Comparison of ENCODE assay signal across 8 cellular contexts in the genomic region with DNA sequence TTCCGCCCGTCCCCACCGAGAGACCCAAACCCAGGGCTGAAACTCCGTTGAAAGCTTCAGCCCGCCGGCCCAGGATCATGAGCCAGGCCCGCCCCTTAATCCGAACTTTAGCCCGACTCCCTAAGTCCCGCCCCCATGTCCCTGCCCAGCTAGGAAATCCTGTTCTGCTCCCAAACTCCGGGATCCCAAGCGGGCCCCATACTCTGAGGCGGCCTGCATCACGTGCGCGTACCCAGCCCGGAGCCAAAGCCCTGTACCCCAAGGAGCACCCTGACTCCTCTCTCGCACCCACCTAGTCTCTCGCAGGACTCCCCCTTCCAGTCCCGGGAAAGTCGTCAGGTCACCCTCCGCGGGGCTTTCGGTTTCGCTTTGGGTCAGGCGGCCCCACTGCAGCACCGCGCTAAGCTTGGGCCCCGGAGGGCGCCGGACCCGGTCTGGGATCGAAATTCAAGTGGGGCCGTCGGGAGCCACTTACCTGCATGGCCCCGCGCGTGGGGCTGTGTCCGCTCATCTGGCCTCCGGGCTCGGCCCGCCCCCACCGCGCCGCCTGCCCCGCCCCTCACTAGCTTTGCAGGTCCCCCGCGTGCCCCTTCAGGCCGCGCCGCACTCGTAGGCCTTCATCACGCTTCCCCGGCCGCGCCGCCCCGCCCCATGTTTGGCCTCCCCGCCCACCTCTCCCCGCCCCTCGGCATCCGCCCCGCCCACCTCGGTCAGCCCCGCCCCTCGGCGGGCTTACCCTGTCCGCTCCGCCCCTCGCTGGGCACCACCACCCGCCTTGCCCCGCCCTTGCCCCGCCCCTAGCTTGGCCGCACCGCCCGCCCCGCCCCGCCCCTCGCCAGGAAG. TPM values are rescaled to one million over a fixed set of nuclear protein-coding genes. Genes with fewer than 3 reads are reported as not detected.
DNase-seq lines count a peak whose midpoint lies in the region; ATAC-seq and TF ChIP-seq lines count a peak whose summit lies in the region.

TSS of gene DNPEP (minus strand) at position 629 of the 843 bp plus-strand sequence. CDS start at position 511, 118 bp downstream.

- peak within 1 kb of the TSS; percentile 89 to 96 (median 89) for H3K27ac ChIP-seq in right lobe of liver

- TF ChIP-seq POLR2A in right lobe of liver (IDR thresholded peaks at IDR 0.05), result peak; percentile 72

- peaks cover 0 to 37% (median 22%) of the 10 kb centered on the region in 4 donors for H3K36me3 ChIP-seq in right lobe of liver

- DNase-seq in Ammon's horn (ENCODE audit: low spot score) (peak; percentile 43), NCI-H526 (lab: John Stamatoyannopoulos, UW) (peak; percentile 64 to 96), dermis blood vessel endothelial cell (peak; percentile 96), right lobe of liver (peak; percentile 98 to 99 (median 98))
- peak; percentile 92 for DNase-seq in activated CD4-positive, alpha-beta T cell treated with anti-CD3 and anti-CD28 coated beads, Interleukin-2, amount 50 U/mL, for 4 hours
- DNase-seq in stimulated activated CD4-positive, alpha-beta T cell treated with anti-CD3 and anti-CD28 coated beads, Interleukin-4, amount 100 ng/mL, for 1 hour, result peak; percentile 94

- peaks cover 0 to 12% (median 0%) of the 10 kb centered on the region in 4 donors for H3K4me1 ChIP-seq in right lobe of liver

- no peaks in the 10 kb centered on the region for H3K9me3 ChIP-seq in right lobe of liver

- no peaks in the 10 kb centered on the region for H3K27me3 ChIP-seq in right lobe of liver

- WGBS in right lobe of liver (ENCODE audit: insufficient coverage, low coverage, low lambda C conversion rate, missing lambda C conversion rate), result 3% methylated on average over 31 of the region's 79 CpGs

- ATAC-seq in GM19023 (IDR thresholded peaks at IDR 0.05; ENCODE audit: unreplicated experiment) (peak; percentile 69), HG03175 (IDR thresholded peaks at IDR 0.05; ENCODE audit: unreplicated experiment) (peak; percentile 68), right lobe of liver (peak; percentile 69 to 80 (median 76))

- peak within 1 kb of the TSS; percentile 93 to 97 (median 94) for H3K4me3 ChIP-seq in right lobe of liver

- intact Hi-C loops in right lobe of liver (cut with DNase I), result no loop called here

- TF ChIP-seq CTCF in right lobe of liver (IDR thresholded peaks at IDR 0.05), result no peak

RNA-seq across cellular contexts. Expression of gene DNPEP, which starts in this region (rescaled TPM):
- 54.1 and 67.7 TPM in 2 replicates for total RNA-seq in dermis blood vessel endothelial cell
- total RNA-seq in right lobe of liver, result 10 to 100 TPM; 37.1 to 60.2 (median 47.0) TPM

Comparison
In these comparisons a context has a peak if more than half of its experiments do, and no peak if none do; other contexts are left out.
1. Peak in every context shown above with its lines: DNase-seq, ATAC-seq, H3K4me3 ChIP-seq and H3K27ac ChIP-seq.
2. DNase-seq: peak in every context shown above with its lines; median percentile 98 in right lobe of liver; 96 in dermis blood vessel endothelial cell; 94 in stimulated activated CD4-positive, alpha-beta T cell treated with anti-CD3 and anti-CD28 coated beads, Interleukin-4, amount 100 ng/mL, for 1 hour; 92 in activated CD4-positive, alpha-beta T cell treated with anti-CD3 and anti-CD28 coated beads, Interleukin-2, amount 50 U/mL, for 4 hours; 80 in NCI-H526; 43 in Ammon's horn.